ENCODE assay signal across 1 cellular context in the genomic region with DNA sequence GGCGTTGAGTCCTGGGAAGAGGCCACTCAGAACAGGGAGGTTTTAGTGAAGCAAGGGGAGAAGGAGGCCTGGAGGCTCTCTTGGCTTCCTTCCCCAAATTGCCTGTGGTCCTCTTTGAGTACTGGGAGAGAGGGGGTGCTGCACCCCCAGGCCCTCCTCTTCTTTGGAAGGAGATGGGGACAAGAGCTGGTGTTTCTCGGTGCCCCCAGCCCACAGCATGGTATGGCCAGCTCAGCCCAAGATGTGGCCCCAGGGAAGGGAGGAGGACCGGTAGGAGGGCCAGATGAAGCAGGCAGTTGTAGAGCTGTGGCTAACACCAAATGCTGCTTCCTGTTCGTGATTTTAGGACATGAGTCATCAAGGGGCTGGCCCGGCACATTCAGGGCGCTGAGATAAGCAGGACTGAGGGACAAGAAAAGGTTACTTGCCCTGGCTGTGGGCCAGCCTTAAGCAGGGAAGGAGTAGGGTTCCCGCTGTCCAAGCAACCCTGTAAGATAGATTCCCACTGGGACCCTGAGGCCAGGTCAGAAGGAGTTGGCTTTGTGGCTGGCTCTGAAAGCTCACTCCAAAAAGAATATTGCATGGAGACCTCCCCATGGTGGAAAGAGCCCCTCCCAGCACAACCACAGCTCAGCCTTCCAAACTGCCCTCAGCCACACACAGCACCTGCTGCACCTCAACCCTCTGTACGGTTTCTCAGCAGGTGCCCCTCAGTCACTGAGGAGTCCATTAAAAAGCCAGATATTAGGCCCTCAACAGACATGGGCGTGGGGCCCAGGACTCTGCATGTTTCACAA.
TF ChIP-seq lines count a peak whose summit lies in the region.

No MANE protein-coding gene starts in this region.

TF ChIP-seq in K562, 482 proteins besides CTCF, POLR2A, EP300 and RAD21 (continued from another document and continues in another):
- TF ChIP-seq, protein P1, sequence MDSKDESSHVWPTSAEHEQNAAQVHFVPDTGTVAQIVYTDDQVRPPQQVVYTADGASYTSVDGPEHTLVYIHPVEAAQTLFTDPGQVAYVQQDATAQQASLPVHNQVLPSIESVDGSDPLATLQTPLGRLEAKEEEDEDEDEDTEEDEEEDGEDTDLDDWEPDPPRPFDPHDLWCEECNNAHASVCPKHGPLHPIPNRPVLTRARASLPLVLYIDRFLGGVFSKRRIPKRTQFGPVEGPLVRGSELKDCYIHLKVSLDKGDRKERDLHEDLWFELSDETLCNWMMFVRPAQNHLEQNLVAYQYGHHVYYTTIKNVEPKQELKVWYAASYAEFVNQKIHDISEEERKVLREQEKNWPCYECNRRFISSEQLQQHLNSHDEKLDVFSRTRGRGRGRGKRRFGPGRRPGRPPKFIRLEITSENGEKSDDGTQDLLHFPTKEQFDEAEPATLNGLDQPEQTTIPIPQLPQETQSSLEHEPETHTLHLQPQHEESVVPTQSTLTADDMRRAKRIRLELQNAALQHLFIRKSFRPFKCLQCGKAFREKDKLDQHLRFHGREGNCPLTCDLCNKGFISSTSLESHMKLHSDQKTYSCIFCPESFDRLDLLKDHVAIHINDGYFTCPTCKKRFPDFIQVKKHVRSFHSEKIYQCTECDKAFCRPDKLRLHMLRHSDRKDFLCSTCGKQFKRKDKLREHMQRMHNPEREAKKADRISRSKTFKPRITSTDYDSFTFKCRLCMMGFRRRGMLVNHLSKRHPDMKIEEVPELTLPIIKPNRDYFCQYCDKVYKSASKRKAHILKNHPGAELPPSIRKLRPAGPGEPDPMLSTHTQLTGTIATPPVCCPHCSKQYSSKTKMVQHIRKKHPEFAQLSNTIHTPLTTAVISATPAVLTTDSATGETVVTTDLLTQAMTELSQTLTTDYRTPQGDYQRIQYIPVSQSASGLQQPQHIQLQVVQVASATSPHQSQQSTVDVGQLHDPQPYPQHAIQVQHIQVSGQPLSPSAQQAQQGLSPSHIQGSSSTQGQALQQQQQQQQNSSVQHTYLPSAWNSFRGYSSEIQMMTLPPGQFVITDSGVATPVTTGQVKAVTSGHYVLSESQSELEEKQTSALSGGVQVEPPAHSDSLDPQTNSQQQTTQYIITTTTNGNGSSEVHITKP (IDR thresholded peaks at IDR 0.05; ENCODE audit: partially characterized antibody), result peak; percentile 98
- TF ChIP-seq, protein P2, sequence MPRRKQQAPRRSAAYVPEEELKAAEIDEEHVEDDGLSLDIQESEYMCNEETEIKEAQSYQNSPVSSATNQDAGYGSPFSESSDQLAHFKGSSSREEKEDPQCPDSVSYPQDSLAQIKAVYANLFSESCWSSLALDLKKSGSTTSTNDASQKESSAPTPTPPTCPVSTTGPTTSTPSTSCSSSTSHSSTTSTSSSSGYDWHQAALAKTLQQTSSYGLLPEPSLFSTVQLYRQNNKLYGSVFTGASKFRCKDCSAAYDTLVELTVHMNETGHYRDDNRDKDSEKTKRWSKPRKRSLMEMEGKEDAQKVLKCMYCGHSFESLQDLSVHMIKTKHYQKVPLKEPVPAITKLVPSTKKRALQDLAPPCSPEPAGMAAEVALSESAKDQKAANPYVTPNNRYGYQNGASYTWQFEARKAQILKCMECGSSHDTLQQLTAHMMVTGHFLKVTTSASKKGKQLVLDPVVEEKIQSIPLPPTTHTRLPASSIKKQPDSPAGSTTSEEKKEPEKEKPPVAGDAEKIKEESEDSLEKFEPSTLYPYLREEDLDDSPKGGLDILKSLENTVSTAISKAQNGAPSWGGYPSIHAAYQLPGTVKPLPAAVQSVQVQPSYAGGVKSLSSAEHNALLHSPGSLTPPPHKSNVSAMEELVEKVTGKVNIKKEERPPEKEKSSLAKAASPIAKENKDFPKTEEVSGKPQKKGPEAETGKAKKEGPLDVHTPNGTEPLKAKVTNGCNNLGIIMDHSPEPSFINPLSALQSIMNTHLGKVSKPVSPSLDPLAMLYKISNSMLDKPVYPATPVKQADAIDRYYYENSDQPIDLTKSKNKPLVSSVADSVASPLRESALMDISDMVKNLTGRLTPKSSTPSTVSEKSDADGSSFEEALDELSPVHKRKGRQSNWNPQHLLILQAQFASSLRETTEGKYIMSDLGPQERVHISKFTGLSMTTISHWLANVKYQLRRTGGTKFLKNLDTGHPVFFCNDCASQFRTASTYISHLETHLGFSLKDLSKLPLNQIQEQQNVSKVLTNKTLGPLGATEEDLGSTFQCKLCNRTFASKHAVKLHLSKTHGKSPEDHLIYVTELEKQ (CRISPR knock-in tag; IDR thresholded peaks at IDR 0.05), result no peak
- TF ChIP-seq, protein P3, sequence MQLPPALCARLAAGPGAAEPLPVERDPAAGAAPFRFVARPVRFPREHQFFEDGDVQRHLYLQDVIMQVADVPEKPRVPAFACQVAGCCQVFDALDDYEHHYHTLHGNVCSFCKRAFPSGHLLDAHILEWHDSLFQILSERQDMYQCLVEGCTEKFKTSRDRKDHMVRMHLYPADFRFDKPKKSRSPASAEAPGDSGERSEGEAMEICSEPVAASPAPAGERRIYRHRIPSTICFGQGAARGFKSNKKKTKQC (CRISPR knock-in tag; IDR thresholded peaks at IDR 0.05), result no peak
- TF ChIP-seq TCF7 (IDR thresholded peaks at IDR 0.05; ENCODE audit: borderline replicate concordance), result peak; percentile 68; the same call in 1 of the 2 replicates
- TF ChIP-seq ZBTB17 (CRISPR knock-in tag; IDR thresholded peaks at IDR 0.05), result no peak
- no peak for TF ChIP-seq HDAC8 (tag; IDR thresholded peaks at IDR 0.05)
- TF ChIP-seq, protein P4, sequence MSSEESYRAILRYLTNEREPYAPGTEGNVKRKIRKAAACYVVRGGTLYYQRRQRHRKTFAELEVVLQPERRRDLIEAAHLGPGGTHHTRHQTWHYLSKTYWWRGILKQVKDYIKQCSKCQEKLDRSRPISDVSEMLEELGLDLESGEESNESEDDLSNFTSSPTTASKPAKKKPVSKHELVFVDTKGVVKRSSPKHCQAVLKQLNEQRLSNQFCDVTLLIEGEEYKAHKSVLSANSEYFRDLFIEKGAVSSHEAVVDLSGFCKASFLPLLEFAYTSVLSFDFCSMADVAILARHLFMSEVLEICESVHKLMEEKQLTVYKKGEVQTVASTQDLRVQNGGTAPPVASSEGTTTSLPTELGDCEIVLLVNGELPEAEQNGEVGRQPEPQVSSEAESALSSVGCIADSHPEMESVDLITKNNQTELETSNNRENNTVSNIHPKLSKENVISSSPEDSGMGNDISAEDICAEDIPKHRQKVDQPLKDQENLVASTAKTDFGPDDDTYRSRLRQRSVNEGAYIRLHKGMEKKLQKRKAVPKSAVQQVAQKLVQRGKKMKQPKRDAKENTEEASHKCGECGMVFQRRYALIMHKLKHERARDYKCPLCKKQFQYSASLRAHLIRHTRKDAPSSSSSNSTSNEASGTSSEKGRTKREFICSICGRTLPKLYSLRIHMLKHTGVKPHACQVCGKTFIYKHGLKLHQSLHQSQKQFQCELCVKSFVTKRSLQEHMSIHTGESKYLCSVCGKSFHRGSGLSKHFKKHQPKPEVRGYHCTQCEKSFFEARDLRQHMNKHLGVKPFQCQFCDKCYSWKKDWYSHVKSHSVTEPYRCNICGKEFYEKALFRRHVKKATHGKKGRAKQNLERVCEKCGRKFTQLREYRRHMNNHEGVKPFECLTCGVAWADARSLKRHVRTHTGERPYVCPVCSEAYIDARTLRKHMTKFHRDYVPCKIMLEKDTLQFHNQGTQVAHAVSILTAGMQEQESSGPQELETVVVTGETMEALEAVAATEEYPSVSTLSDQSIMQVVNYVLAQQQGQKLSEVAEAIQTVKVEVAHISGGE (CRISPR knock-in tag; IDR thresholded peaks at IDR 0.05), result no peak; a peak in 1 of 6 replicates
- TF ChIP-seq DIDO1 (tag; IDR thresholded peaks at IDR 0.05; ENCODE audit: low read depth), result no peak
- TF ChIP-seq TEAD1 (CRISPR knock-in tag; IDR thresholded peaks at IDR 0.05), result peak in 1 of 2 experiments; percentile 85; a peak in 1 of 4 replicates
- TF ChIP-seq NCOA4 (IDR thresholded peaks at IDR 0.05; ENCODE audit: partially characterized antibody), result no peak
- TF ChIP-seq, protein P5, sequence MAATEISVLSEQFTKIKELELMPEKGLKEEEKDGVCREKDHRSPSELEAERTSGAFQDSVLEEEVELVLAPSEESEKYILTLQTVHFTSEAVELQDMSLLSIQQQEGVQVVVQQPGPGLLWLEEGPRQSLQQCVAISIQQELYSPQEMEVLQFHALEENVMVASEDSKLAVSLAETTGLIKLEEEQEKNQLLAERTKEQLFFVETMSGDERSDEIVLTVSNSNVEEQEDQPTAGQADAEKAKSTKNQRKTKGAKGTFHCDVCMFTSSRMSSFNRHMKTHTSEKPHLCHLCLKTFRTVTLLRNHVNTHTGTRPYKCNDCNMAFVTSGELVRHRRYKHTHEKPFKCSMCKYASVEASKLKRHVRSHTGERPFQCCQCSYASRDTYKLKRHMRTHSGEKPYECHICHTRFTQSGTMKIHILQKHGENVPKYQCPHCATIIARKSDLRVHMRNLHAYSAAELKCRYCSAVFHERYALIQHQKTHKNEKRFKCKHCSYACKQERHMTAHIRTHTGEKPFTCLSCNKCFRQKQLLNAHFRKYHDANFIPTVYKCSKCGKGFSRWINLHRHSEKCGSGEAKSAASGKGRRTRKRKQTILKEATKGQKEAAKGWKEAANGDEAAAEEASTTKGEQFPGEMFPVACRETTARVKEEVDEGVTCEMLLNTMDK (IDR thresholded peaks at IDR 0.05; ENCODE audit: borderline replicate concordance, insufficient read depth, low read depth, low read length, poor library complexity, severe bottlenecking), result no peak
- TF ChIP-seq, protein P6, sequence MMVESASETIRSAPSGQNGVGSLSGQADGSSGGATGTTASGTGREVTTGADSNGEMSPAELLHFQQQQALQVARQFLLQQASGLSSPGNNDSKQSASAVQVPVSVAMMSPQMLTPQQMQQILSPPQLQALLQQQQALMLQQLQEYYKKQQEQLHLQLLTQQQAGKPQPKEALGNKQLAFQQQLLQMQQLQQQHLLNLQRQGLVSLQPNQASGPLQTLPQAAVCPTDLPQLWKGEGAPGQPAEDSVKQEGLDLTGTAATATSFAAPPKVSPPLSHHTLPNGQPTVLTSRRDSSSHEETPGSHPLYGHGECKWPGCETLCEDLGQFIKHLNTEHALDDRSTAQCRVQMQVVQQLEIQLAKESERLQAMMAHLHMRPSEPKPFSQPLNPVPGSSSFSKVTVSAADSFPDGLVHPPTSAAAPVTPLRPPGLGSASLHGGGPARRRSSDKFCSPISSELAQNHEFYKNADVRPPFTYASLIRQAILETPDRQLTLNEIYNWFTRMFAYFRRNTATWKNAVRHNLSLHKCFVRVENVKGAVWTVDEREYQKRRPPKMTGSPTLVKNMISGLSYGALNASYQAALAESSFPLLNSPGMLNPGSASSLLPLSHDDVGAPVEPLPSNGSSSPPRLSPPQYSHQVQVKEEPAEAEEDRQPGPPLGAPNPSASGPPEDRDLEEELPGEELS (CRISPR knock-in tag; IDR thresholded peaks at IDR 0.05; ENCODE audit: borderline replicate concordance), result peak; percentile 21; the same call in 1 of the 2 replicates
- no peak for TF ChIP-seq U2AF2 (optimal IDR thresholded peaks at IDR 0.05; ENCODE audit: low read depth, low read length)
- peak; percentile 32; the same call in 1 of the 2 replicates for TF ChIP-seq TCF7L2 (IDR thresholded peaks at IDR 0.05; ENCODE audit: low read depth, low read length)
- no peak for TF ChIP-seq SMAD2 (IDR thresholded peaks at IDR 0.05; ENCODE audit: low read depth, low read length)
- TF ChIP-seq, protein P7, sequence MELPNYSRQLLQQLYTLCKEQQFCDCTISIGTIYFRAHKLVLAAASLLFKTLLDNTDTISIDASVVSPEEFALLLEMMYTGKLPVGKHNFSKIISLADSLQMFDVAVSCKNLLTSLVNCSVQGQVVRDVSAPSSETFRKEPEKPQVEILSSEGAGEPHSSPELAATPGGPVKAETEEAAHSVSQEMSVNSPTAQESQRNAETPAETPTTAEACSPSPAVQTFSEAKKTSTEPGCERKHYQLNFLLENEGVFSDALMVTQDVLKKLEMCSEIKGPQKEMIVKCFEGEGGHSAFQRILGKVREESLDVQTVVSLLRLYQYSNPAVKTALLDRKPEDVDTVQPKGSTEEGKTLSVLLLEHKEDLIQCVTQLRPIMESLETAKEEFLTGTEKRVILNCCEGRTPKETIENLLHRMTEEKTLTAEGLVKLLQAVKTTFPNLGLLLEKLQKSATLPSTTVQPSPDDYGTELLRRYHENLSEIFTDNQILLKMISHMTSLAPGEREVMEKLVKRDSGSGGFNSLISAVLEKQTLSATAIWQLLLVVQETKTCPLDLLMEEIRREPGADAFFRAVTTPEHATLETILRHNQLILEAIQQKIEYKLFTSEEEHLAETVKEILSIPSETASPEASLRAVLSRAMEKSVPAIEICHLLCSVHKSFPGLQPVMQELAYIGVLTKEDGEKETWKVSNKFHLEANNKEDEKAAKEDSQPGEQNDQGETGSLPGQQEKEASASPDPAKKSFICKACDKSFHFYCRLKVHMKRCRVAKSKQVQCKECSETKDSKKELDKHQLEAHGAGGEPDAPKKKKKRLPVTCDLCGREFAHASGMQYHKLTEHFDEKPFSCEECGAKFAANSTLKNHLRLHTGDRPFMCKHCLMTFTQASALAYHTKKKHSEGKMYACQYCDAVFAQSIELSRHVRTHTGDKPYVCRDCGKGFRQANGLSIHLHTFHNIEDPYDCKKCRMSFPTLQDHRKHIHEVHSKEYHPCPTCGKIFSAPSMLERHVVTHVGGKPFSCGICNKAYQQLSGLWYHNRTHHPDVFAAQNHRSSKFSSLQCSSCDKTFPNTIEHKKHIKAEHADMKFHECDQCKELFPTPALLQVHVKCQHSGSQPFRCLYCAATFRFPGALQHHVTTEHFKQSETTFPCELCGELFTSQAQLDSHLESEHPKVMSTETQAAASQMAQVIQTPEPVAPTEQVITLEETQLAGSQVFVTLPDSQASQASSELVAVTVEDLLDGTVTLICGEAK (IDR thresholded peaks at IDR 0.05), result no peak
- TF ChIP-seq, protein P7 (CRISPR knock-in tag; IDR thresholded peaks at IDR 0.05), result no peak
